ENCODE assay signal across 1 cellular context in the genomic region with DNA sequence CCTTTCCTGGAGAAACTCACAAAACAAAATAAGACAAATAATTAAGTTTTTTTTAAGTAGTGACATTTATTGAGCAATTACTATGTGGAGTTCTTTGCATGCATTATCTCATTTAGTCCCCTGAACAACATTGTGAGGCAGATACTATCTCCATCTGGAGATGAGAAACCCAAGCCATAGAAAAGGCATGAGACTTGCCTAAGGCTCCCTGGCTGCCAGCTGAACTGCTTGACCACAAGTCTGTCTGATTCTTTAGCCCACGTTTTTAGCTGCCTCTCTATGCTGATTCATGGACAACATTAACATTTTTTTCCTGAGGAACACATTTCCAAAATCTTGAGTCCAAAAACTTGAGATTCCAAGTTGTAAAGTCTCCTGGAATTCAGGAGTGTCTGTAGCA.
TF ChIP-seq lines count a peak whose summit lies in the region.

No MANE protein-coding gene starts in this region.

TF ChIP-seq in IMR-90, 13 proteins besides CTCF, POLR2A, EP300 and RAD21 (continued from another document):
- TF ChIP-seq, protein P1, sequence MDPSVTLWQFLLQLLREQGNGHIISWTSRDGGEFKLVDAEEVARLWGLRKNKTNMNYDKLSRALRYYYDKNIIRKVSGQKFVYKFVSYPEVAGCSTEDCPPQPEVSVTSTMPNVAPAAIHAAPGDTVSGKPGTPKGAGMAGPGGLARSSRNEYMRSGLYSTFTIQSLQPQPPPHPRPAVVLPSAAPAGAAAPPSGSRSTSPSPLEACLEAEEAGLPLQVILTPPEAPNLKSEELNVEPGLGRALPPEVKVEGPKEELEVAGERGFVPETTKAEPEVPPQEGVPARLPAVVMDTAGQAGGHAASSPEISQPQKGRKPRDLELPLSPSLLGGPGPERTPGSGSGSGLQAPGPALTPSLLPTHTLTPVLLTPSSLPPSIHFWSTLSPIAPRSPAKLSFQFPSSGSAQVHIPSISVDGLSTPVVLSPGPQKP (IDR thresholded peaks at IDR 0.05; ENCODE audit: borderline replicate concordance, low read depth, low read length) = no peak
- no peak for TF ChIP-seq MAFK (IDR thresholded peaks at IDR 0.05; ENCODE audit: low read depth, low read length)
- TF ChIP-seq CHD1 (IDR thresholded peaks at IDR 0.05; ENCODE audit: low read depth, low read length) = no peak
- no peak for TF ChIP-seq RFX5 (IDR thresholded peaks at IDR 0.05; ENCODE audit: low read depth, low read length)
- TF ChIP-seq MXI1 (IDR thresholded peaks at IDR 0.05; ENCODE audit: borderline replicate concordance, low read depth, low read length) = no peak
